In genomic region chrX:3286196-3286920, GRCh38 we compare ENCODE assay signal across 1 cellular context.
A peak's percentile ranks its signal among the peaks of the same experiment; 100 is the strongest.
TF ChIP-seq lines count a peak whose summit lies in the region.

No MANE protein-coding gene starts in this region.

TF ChIP-seq in SK-N-SH, 30 proteins besides CTCF, POLR2A, EP300 and RAD21 (continued from another document):
- TF ChIP-seq NRF1 (IDR thresholded peaks at IDR 0.05; ENCODE audit: low read depth, low read length) (no peak), JUND (IDR thresholded peaks at IDR 0.05) (peak; percentile 26; the same call in 1 of the 2 replicates), ELF1 (IDR thresholded peaks at IDR 0.05) (no peak), RFX5 (IDR thresholded peaks at IDR 0.05; ENCODE audit: low read length) (no peak), TEAD4 (IDR thresholded peaks at IDR 0.05; ENCODE audit: borderline replicate concordance, insufficient read depth) (no peak), TAF1 (IDR thresholded peaks at IDR 0.05; ENCODE audit: borderline replicate concordance, low read depth, low read length) (no peak), TCF12 (IDR thresholded peaks at IDR 0.05) (no peak)
- TF ChIP-seq, protein P1, sequence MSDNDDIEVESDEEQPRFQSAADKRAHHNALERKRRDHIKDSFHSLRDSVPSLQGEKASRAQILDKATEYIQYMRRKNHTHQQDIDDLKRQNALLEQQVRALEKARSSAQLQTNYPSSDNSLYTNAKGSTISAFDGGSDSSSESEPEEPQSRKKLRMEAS (IDR thresholded peaks at IDR 0.05; ENCODE audit: low read depth): no peak
TF ChIP-seq in SK-N-SH: peak in this region for 2.
